Comparison of ENCODE assay signal across 9 cellular contexts in the genomic region with DNA sequence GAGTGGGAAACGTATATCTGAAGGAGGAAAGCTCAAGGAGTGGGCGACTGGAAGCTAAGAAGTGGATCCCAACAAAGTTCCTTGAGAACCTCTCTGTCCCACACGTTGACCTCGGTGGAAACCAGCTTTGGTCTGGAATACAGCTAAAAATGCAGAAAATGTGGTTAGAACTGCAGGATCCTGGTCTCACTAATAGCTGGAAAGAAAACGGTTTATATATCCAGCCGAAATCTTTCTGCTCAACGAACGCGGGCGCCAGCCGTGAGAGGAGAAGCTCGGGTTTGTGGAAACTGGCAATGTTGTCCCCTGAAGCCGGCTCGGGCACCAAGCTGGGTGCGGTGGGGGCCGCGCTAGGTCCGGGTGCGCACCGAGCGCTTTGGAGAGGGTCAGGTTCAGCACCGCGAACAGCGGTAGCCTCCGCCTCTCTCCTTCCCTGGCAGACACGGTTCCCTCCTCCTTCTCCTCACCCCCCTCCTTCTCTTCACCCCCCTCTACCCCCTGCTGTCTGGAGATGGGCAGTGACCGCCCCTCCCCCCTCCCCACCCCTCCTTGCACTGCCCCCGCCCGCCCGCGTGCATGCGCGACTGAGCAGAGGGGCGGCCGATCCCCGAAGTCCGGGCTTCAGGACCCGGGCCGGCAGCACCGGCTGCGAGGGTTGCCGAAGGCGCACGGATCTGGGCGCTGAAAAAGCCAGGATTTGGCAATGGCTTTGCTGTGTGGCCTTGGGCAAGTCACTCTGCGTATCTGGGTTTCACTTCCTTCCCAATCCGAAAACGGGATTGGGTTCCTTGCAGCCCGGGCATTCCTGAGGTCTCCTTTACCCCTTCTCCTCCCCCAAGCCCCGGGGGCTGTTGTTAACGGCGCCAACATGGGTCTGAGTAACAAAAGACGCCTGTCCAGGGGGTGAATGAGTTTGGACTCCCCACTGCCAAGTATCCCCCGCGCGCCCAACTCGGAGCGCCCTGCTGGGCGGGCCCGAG. TPM values are rescaled to one million over a fixed set of nuclear protein-coding genes. Genes with fewer than 3 reads are reported as not detected.
DNase-seq lines count a peak whose midpoint lies in the region; ATAC-seq and TF ChIP-seq lines count a peak whose summit lies in the region.
"Had no signal": no experiment of that assay in that cellular context is flagged by ENCODE, and none has a peak within 500 bp of the region (broad histone marks: within the 10 kb centered on the region; RNA-seq: fewer than 3 reads in every experiment).

A gene with protein sequence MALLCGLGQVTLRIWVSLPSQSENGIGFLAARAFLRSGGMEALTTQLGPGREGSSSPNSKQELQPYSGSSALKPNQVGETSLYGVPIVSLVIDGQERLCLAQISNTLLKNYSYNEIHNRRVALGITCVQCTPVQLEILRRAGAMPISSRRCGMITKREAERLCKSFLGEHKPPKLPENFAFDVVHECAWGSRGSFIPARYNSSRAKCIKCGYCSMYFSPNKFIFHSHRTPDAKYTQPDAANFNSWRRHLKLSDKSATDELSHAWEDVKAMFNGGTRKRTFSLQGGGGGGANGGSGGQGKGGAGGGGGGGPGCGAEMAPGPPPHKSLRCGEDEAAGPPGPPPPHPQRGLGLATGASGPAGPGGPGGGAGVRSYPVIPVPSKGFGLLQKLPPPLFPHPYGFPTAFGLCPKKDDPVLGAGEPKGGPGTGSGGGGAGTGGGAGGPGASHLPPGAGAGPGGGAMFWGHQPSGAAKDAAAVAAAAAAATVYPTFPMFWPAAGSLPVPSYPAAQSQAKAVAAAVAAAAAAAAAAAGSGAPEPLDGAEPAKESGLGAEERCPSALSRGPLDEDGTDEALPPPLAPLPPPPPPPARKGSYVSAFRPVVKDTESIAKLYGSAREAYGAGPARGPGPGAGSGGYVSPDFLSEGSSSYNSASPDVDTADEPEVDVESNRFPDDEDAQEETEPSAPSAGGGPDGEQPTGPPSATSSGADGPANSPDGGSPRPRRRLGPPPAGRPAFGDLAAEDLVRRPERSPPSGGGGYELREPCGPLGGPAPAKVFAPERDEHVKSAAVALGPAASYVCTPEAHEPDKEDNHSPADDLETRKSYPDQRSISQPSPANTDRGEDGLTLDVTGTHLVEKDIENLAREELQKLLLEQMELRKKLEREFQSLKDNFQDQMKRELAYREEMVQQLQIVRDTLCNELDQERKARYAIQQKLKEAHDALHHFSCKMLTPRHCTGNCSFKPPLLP (plus strand): TSS at position 610 of the 980 bp plus-strand sequence. CDS start 94 bp downstream, at position 704.

- no peaks in the 10 kb centered on the region for H3K9me3 ChIP-seq in right cardiac atrium (ENCODE audit: control insufficient read depth, low read length)

- DNase-seq in activated CD8-positive, alpha-beta T cell treated with anti-CD3 and anti-CD28 coated beads, Interleukin-2, amount 10 ng/mL, durations not matched to agents 7 days and 5 days = no peak
- no peak for DNase-seq in activated CD8-positive, alpha-beta T cell treated with anti-CD3 and anti-CD28 coated beads for 36 hours
- DNase-seq in activated CD4-positive, alpha-beta memory T cell treated with anti-CD3 and anti-CD28 coated beads for 36 hours = no peak
- DNase-seq in right cardiac atrium = peak in 1 of 3 donors; percentile 53
- DNase-seq in Ammon's horn (ENCODE audit: low spot score) = no peak
- DNase-seq in GM19238 (ENCODE audit: insufficient read length, low spot score) = no peak
- no peak for DNase-seq in NCI-H2029 treated with DMSO at 0.1 percent for 48 hours (lab: John Stamatoyannopoulos, UW)

- H3K4me1 Mint-ChIP-seq in activated CD8-positive, alpha-beta T cell treated with anti-CD3 and anti-CD28 coated beads, Interleukin-2, amount 10 ng/mL, durations not matched to agents 7 days and 5 days (ENCODE audit: low read depth) = peaks cover 44% of the 10 kb centered on the region
- H3K4me1 Mint-ChIP-seq in activated CD8-positive, alpha-beta T cell treated with anti-CD3 and anti-CD28 coated beads for 36 hours (ENCODE audit: low read depth) = peaks cover 51% of the 10 kb centered on the region
- peaks cover 47% of the 10 kb centered on the region for H3K4me1 Mint-ChIP-seq in activated CD4-positive, alpha-beta memory T cell treated with anti-CD3 and anti-CD28 coated beads for 36 hours (ENCODE audit: low read depth)
- H3K4me1 Mint-ChIP-seq in stimulated activated memory B cell treated with anti-CD40 and anti-IgM and Interleukin-4, amounts not matched to agents 10 μg/mL and 1 μg/mL and 100 μg/mL, for 72 hours = peaks cover 57% of the 10 kb centered on the region

- CTCF ChIA-PET in activated CD8-positive, alpha-beta T cell treated with anti-CD3 and anti-CD28 coated beads, Interleukin-2, amount 10 ng/mL, durations not matched to agents 7 days and 5 days (lab: Charles Lee) = interaction anchor here (0.8 to 2.6 kb wide), 5 partner anchors 11 to 368 kb away, joined by 3 to 15 read pairs (median 7); no protein-coding TSS in a partner anchor
- CTCF ChIA-PET in activated CD8-positive, alpha-beta T cell treated with anti-CD3 and anti-CD28 coated beads for 36 hours (lab: Charles Lee) = interaction anchor here (0.6 to 3.4 kb wide), 5 partner anchors 11 to 368 kb away, joined by 3 to 15 read pairs (median 4); no protein-coding TSS in a partner anchor
- CTCF ChIA-PET in activated CD4-positive, alpha-beta memory T cell treated with anti-CD3 and anti-CD28 coated beads for 36 hours (lab: Charles Lee) = interaction anchor here (1.0 to 4.2 kb wide), 2 partner anchors 12 to 367 kb away, joined by 3 to 30 read pairs; no protein-coding TSS in a partner anchor

- H3K27ac Mint-ChIP-seq in activated CD8-positive, alpha-beta T cell treated with anti-CD3 and anti-CD28 coated beads, Interleukin-2, amount 10 ng/mL, durations not matched to agents 7 days and 5 days = peak within 1 kb of the TSS; percentile 80
- no peak within 1 kb of the TSS for H3K27ac Mint-ChIP-seq in activated CD8-positive, alpha-beta T cell treated with anti-CD3 and anti-CD28 coated beads for 36 hours
- peak within 1 kb of the TSS; percentile 44 for H3K27ac Mint-ChIP-seq in activated CD4-positive, alpha-beta memory T cell treated with anti-CD3 and anti-CD28 coated beads for 36 hours
- peak within 1 kb of the TSS; percentile 38 for H3K27ac Mint-ChIP-seq in stimulated activated memory B cell treated with anti-CD40 and anti-IgM and Interleukin-4, amounts not matched to agents 10 μg/mL and 1 μg/mL and 100 μg/mL, for 72 hours

- intact Hi-C loops in activated CD8-positive, alpha-beta T cell treated with anti-CD3 and anti-CD28 coated beads for 36 hours (cut with micrococcal nuclease) = no loop called here
- intact Hi-C loops in activated CD4-positive, alpha-beta memory T cell treated with anti-CD3 and anti-CD28 coated beads for 36 hours (cut with micrococcal nuclease) = loop anchor here (5.0 kb wide), 1 partner anchor 63 kb away; no protein-coding TSS in a partner anchor
- intact Hi-C loops in right cardiac atrium (cut with DNase I) = no loop called here

- ATAC-seq in activated CD8-positive, alpha-beta T cell treated with anti-CD3 and anti-CD28 coated beads, Interleukin-2, amount 10 ng/mL, durations not matched to agents 7 days and 5 days = no peak
- no peak for ATAC-seq in activated CD8-positive, alpha-beta T cell treated with anti-CD3 and anti-CD28 coated beads for 36 hours
- peak; percentile 25 for ATAC-seq in right cardiac atrium
- ATAC-seq in stimulated activated memory B cell treated with anti-CD40 and anti-IgM and Interleukin-4, amounts not matched to agents 10 μg/mL and 1 μg/mL and 100 μg/mL, for 72 hours = no peak

- peak within 1 kb of the TSS; percentile 59 for H3K4me3 Mint-ChIP-seq in activated CD8-positive, alpha-beta T cell treated with anti-CD3 and anti-CD28 coated beads, Interleukin-2, amount 10 ng/mL, durations not matched to agents 7 days and 5 days
- H3K4me3 Mint-ChIP-seq in activated CD8-positive, alpha-beta T cell treated with anti-CD3 and anti-CD28 coated beads for 36 hours = no peak within 1 kb of the TSS
- H3K4me3 Mint-ChIP-seq in activated CD4-positive, alpha-beta memory T cell treated with anti-CD3 and anti-CD28 coated beads for 36 hours = peak within 1 kb of the TSS; percentile 45
- peak within 1 kb of the TSS; percentile 69 for H3K4me3 Mint-ChIP-seq in stimulated activated memory B cell treated with anti-CD40 and anti-IgM and Interleukin-4, amounts not matched to agents 10 μg/mL and 1 μg/mL and 100 μg/mL, for 72 hours

- POLR2A ChIA-PET in activated CD8-positive, alpha-beta T cell treated with anti-CD3 and anti-CD28 coated beads, Interleukin-2, amount 10 ng/mL, durations not matched to agents 7 days and 5 days (lab: Charles Lee) = no interaction called here
- POLR2A ChIA-PET in activated CD8-positive, alpha-beta T cell treated with anti-CD3 and anti-CD28 coated beads for 36 hours (lab: Charles Lee) = interaction anchor here (0.7 to 1.4 kb wide), 4 partner anchors 10 to 304 kb away, joined by 3 to 4 read pairs (median 3); no protein-coding TSS in a partner anchor
- POLR2A ChIA-PET in activated CD4-positive, alpha-beta memory T cell treated with anti-CD3 and anti-CD28 coated beads for 36 hours (lab: Charles Lee) = no interaction called here

- H3K4me1 ChIP-seq in right cardiac atrium (ENCODE audit: control insufficient read depth, insufficient read depth, low read length) = peaks cover 6% of the 10 kb centered on the region

- 3% methylated on average over 60 of the region's 60 CpGs for WGBS in right cardiac atrium

- no peak for TF ChIP-seq CTCF in activated CD8-positive, alpha-beta T cell treated with anti-CD3 and anti-CD28 coated beads for 36 hours (IDR thresholded peaks at IDR 0.05)

- no peaks in the 10 kb centered on the region for H3K9me3 Mint-ChIP-seq in activated CD8-positive, alpha-beta T cell treated with anti-CD3 and anti-CD28 coated beads, Interleukin-2, amount 10 ng/mL, durations not matched to agents 7 days and 5 days (ENCODE audit: insufficient read depth)
- H3K9me3 Mint-ChIP-seq in activated CD8-positive, alpha-beta T cell treated with anti-CD3 and anti-CD28 coated beads for 36 hours = no peaks in the 10 kb centered on the region
- no peaks in the 10 kb centered on the region for H3K9me3 Mint-ChIP-seq in activated CD4-positive, alpha-beta memory T cell treated with anti-CD3 and anti-CD28 coated beads for 36 hours
- peaks cover 3% of the 10 kb centered on the region for H3K9me3 Mint-ChIP-seq in stimulated activated memory B cell treated with anti-CD40 and anti-IgM and Interleukin-4, amounts not matched to agents 10 μg/mL and 1 μg/mL and 100 μg/mL, for 72 hours

- H3K27me3 Mint-ChIP-seq in activated CD8-positive, alpha-beta T cell treated with anti-CD3 and anti-CD28 coated beads, Interleukin-2, amount 10 ng/mL, durations not matched to agents 7 days and 5 days (ENCODE audit: low read depth) = peaks cover 75% of the 10 kb centered on the region
- peaks cover 73% of the 10 kb centered on the region for H3K27me3 Mint-ChIP-seq in activated CD8-positive, alpha-beta T cell treated with anti-CD3 and anti-CD28 coated beads for 36 hours
- peaks cover 71% of the 10 kb centered on the region for H3K27me3 Mint-ChIP-seq in activated CD4-positive, alpha-beta memory T cell treated with anti-CD3 and anti-CD28 coated beads for 36 hours
- peaks cover 80% of the 10 kb centered on the region for H3K27me3 Mint-ChIP-seq in stimulated activated memory B cell treated with anti-CD40 and anti-IgM and Interleukin-4, amounts not matched to agents 10 μg/mL and 1 μg/mL and 100 μg/mL, for 72 hours

- no peak within 1 kb of the TSS for H3K27ac ChIP-seq in right cardiac atrium (ENCODE audit: low read length)
- H3K27ac ChIP-seq: epithelial cell of prostate had no signal

- peak within 1 kb of the TSS; percentile 27 for H3K4me3 ChIP-seq in right cardiac atrium (ENCODE audit: low read length)

- H3K36me3 Mint-ChIP-seq in activated CD8-positive, alpha-beta T cell treated with anti-CD3 and anti-CD28 coated beads, Interleukin-2, amount 10 ng/mL, durations not matched to agents 7 days and 5 days (ENCODE audit: low read depth) = peaks cover 10% of the 10 kb centered on the region
- H3K36me3 Mint-ChIP-seq in activated CD8-positive, alpha-beta T cell treated with anti-CD3 and anti-CD28 coated beads for 36 hours (ENCODE audit: low read depth) = no peaks in the 10 kb centered on the region
- H3K36me3 Mint-ChIP-seq in activated CD4-positive, alpha-beta memory T cell treated with anti-CD3 and anti-CD28 coated beads for 36 hours = peaks cover 2% of the 10 kb centered on the region
- peaks cover 4% of the 10 kb centered on the region for H3K36me3 Mint-ChIP-seq in stimulated activated memory B cell treated with anti-CD40 and anti-IgM and Interleukin-4, amounts not matched to agents 10 μg/mL and 1 μg/mL and 100 μg/mL, for 72 hours

- H3K27me3 ChIP-seq in right cardiac atrium (ENCODE audit: control insufficient read depth, insufficient read depth) = no peaks in the 10 kb centered on the region

RNA-seq across cellular contexts. Expression of the gene that starts here (rescaled TPM):
- total RNA-seq in activated CD8-positive, alpha-beta T cell treated with anti-CD3 and anti-CD28 coated beads, Interleukin-2, amount 10 ng/mL, durations not matched to agents 7 days and 5 days = under 1 TPM; 0.21 to 0.32 TPM
- total RNA-seq in activated CD8-positive, alpha-beta T cell treated with anti-CD3 and anti-CD28 coated beads for 36 hours = under 1 TPM; 0.09 to 0.25 TPM
- total RNA-seq in activated CD4-positive, alpha-beta memory T cell treated with anti-CD3 and anti-CD28 coated beads for 36 hours = under 1 TPM; 0.12 TPM
- total RNA-seq in right cardiac atrium = under 1 TPM; 0.17 to 0.28 (median 0.20) TPM
- polyA plus RNA-seq in right cardiac atrium = 0.11 TPM

Comparison
In these comparisons a context has a peak if more than half of its experiments do, and no peak if none do; other contexts are left out.
1. Peak in ATAC-seq and H3K4me3 ChIP-seq in right cardiac atrium; RNA of the gene not detected or under 1 TPM.